In the genomic region with DNA sequence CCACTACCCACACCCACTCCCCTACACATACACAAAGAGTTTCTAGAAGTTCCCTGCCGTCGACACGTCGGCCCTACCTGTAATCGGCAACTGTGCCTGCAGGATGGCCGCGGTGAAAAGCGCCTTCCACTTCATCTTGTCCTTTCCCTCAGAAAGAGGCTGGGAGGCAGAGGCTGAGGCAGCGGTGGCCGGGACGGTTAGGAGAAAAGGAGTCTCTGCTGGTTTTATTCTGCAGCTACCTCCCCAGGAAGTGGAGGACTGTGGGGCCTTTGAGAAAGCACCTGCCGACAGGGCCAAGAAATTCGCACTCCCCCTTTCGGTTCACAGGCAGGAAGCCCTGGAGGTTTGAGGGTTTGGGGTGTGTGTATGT, we compare ENCODE assay signal across 9 cellular contexts. TPM values are rescaled to one million over a fixed set of nuclear protein-coding genes. Genes with fewer than 3 reads are reported as not detected.
DNase-seq lines count a peak whose midpoint lies in the region; ATAC-seq and TF ChIP-seq lines count a peak whose summit lies in the region.
"Had no signal": no experiment of that assay in that cellular context is flagged by ENCODE, and none has a peak within 500 bp of the region (broad histone marks: within the 10 kb centered on the region; RNA-seq: fewer than 3 reads in every experiment).

A gene (minus strand): TSS at position 199 of the 370 bp plus-strand sequence. CDS start 64 bp downstream, at position 135.

- no peaks in the 10 kb centered on the region for H3K27me3 Mint-ChIP-seq in CD4-positive, alpha-beta memory T cell
- H3K27me3 Mint-ChIP-seq in endodermal cell (ENCODE audit: insufficient read depth): no peaks in the 10 kb centered on the region

- H3K9me3 Mint-ChIP-seq in CD4-positive, alpha-beta memory T cell: no peaks in the 10 kb centered on the region
- H3K9me3 Mint-ChIP-seq in activated naive CD4-positive, alpha-beta T cell treated with anti-CD3 and anti-CD28 coated beads, Interleukin-2, amount 50 U/mL, for 72 hours: no peaks in the 10 kb centered on the region
- H3K9me3 Mint-ChIP-seq in endodermal cell: peaks cover under 1% of the 10 kb centered on the region

- no peaks in the 10 kb centered on the region for H3K36me3 ChIP-seq in CD4-positive, alpha-beta memory T cell (ENCODE audit: insufficient read depth, low read length)
- no peaks in the 10 kb centered on the region for H3K36me3 ChIP-seq in endodermal cell (ENCODE audit: control insufficient read depth, insufficient read depth, low read length)

- peak within 1 kb of the TSS; percentile 97 to 100 (median 99) for H3K27ac Mint-ChIP-seq in CD4-positive, alpha-beta memory T cell
- peak within 1 kb of the TSS; percentile 99 for H3K27ac Mint-ChIP-seq in activated naive CD4-positive, alpha-beta T cell treated with anti-CD3 and anti-CD28 coated beads, Interleukin-2, amount 50 U/mL, for 72 hours
- no peak within 1 kb of the TSS for H3K27ac Mint-ChIP-seq in endodermal cell

- WGBS in endodermal cell (ENCODE audit: insufficient coverage in 1 of 2, insufficient read length in 1 of 2), 2 experiments: 91 to 100% methylated on average over 1 to 14 of the region's 14 CpGs

- peaks cover 44% of the 10 kb centered on the region for H3K4me1 ChIP-seq in CD4-positive, alpha-beta memory T cell (ENCODE audit: insufficient read depth, low read length)
- no peaks in the 10 kb centered on the region for H3K4me1 ChIP-seq in endodermal cell (ENCODE audit: control insufficient read depth, insufficient read depth, low read length)

- no peaks in the 10 kb centered on the region for H3K9me3 ChIP-seq in CD4-positive, alpha-beta memory T cell (ENCODE audit: control insufficient read depth in 1 of 2, low read length in 2 of 2)
- no peaks in the 10 kb centered on the region for H3K9me3 ChIP-seq in endodermal cell (ENCODE audit: control insufficient read depth, low read length)

- peak within 1 kb of the TSS; percentile 94 for H3K27ac ChIP-seq in CD4-positive, alpha-beta memory T cell (ENCODE audit: low read depth, low read length)
- no peak within 1 kb of the TSS for H3K27ac ChIP-seq in endodermal cell (ENCODE audit: low read depth, low read length)

- peak within 1 kb of the TSS; percentile 95 to 100 (median 99) for H3K4me3 Mint-ChIP-seq in CD4-positive, alpha-beta memory T cell
- no peak within 1 kb of the TSS for H3K4me3 Mint-ChIP-seq in endodermal cell

- POLR2A ChIA-PET in CD4-positive, alpha-beta memory T cell (lab: Charles Lee; ENCODE audit: partially characterized antibody): interaction anchor here (0.7 to 7.2 kb wide), 26 partner anchors 8 to 427 kb away, joined by 3 to 236 read pairs (median 8); a partner anchor contains a TSS

- H3K4me1 Mint-ChIP-seq in CD4-positive, alpha-beta memory T cell: peaks cover 20 to 64% (median 35%) of the 10 kb centered on the region in 4 donors
- no peaks in the 10 kb centered on the region for H3K4me1 Mint-ChIP-seq in endodermal cell

- H3K27me3 ChIP-seq in CD4-positive, alpha-beta memory T cell (ENCODE audit: insufficient read depth, low read length): no peaks in the 10 kb centered on the region
- no peaks in the 10 kb centered on the region for H3K27me3 ChIP-seq in endodermal cell (ENCODE audit: control insufficient read depth, insufficient read depth, low read length, poor library complexity, severe bottlenecking)

- CTCF ChIA-PET in CD4-positive, alpha-beta memory T cell (lab: Charles Lee; ENCODE audit: partially characterized antibody): interaction anchor here (0.7 to 8.3 kb wide), 30 partner anchors 10 to 451 kb away, joined by 3 to 146 read pairs (median 8); a partner anchor contains a TSS

- ATAC-seq in activated naive CD4-positive, alpha-beta T cell treated with anti-CD3 and anti-CD28 coated beads, Interleukin-2, amount 50 U/mL, for 72 hours: peak in 1 of 2 donors; percentile 28
- ATAC-seq in HG02938 (IDR thresholded peaks at IDR 0.05; ENCODE audit: unreplicated experiment): no peak

- TF ChIP-seq CTCF in endodermal cell (conservative IDR thresholded peaks at IDR 0.05): no peak

- intact Hi-C loops in CD4-positive, alpha-beta memory T cell (cut with micrococcal nuclease): loop anchor here (1.0 to 5.0 kb wide), 7 partner anchors 10 to 116 kb away; a partner anchor contains a TSS

- H3K9ac ChIP-seq in endodermal cell (ENCODE audit: extremely low read depth, low read length, poor library complexity, severe bottlenecking): no peak within 1 kb of the TSS

- DNase-seq in CD4-positive, alpha-beta memory T cell: peak; percentile 79 to 88 (median 82)
- peak; percentile 51 to 58 for DNase-seq in activated CD4-positive, alpha-beta T cell treated with anti-CD3 and anti-CD28 coated beads for 24 hours (ENCODE audit: low read depth in 2 of 2)
- peak; percentile 59 to 75 for DNase-seq in activated naive CD4-positive, alpha-beta T cell treated with anti-CD3 and anti-CD28 coated beads, Interleukin-2, amount 50 U/mL, for 72 hours (ENCODE audit: low spot score in 2 of 2)
- peak; percentile 42 to 56 for DNase-seq in stimulated activated CD4-positive, alpha-beta T cell treated with anti-CD3 and anti-CD28 coated beads, Interleukin-1b, Interleukin-23, amount 100 ng/mL, for 4 hours (ENCODE audit: low read depth in 2 of 2)
- DNase-seq in SHP77 (lab: John Stamatoyannopoulos, UW) (no peak), endodermal cell (no peak), GOT3 (lab: John Stamatoyannopoulos, UW) (no peak)
- DNase-seq: anterior cingulate cortex had no signal

- peak within 1 kb of the TSS; percentile 82 to 83 for H3K4me3 ChIP-seq in CD4-positive, alpha-beta memory T cell (ENCODE audit: low read length in 2 of 2)
- no peak within 1 kb of the TSS for H3K4me3 ChIP-seq in endodermal cell (ENCODE audit: low read length)

- peaks cover 28 to 49% of the 10 kb centered on the region in 2 donors for H3K36me3 Mint-ChIP-seq in CD4-positive, alpha-beta memory T cell
- H3K36me3 Mint-ChIP-seq in activated naive CD4-positive, alpha-beta T cell treated with anti-CD3 and anti-CD28 coated beads, Interleukin-2, amount 50 U/mL, for 72 hours: peaks cover 43 to 45% of the 10 kb centered on the region in 2 donors
- H3K36me3 Mint-ChIP-seq in endodermal cell (ENCODE audit: low read depth): no peaks in the 10 kb centered on the region

RNA-seq across cellular contexts. Expression of the gene that starts here (rescaled TPM):
- total RNA-seq in CD4-positive, alpha-beta memory T cell: 100 to 1,000 TPM; 340 to 341 TPM
- 100 to 1,000 TPM; 260 to 404 TPM for polyA plus RNA-seq in CD4-positive, alpha-beta memory T cell
- 100 to 1,000 TPM; 118 to 158 TPM for total RNA-seq in activated naive CD4-positive, alpha-beta T cell treated with anti-CD3 and anti-CD28 coated beads, Interleukin-2, amount 50 U/mL, for 72 hours
- total RNA-seq in endodermal cell: under 1 TPM; 0.46 to 0.55 TPM
- 0.36 TPM for polyA plus RNA-seq in endodermal cell (2013, experiment 1 of 2)
- 0.50 TPM for polyA plus RNA-seq in endodermal cell (2013, experiment 2 of 2)

Comparison
In these comparisons a context has a peak if more than half of its experiments do, and no peak if none do; other contexts are left out.
1. RNA of the gene that starts here (total RNA-seq): 340 to 341 TPM in CD4-positive, alpha-beta memory T cell and 118 to 158 TPM in activated naive CD4-positive, alpha-beta T cell treated with anti-CD3 and anti-CD28 coated beads, Interleukin-2, amount 50 U/mL, for 72 hours; 0.46 to 0.55 TPM in endodermal cell; every median in the first group is over 10 times any median in the second.
2. DNase-seq: peak in CD4-positive, alpha-beta memory T cell (5 of 5), activated CD4-positive, alpha-beta T cell treated with anti-CD3 and anti-CD28 coated beads for 24 hours (2 of 2), activated naive CD4-positive, alpha-beta T cell treated with anti-CD3 and anti-CD28 coated beads, Interleukin-2, amount 50 U/mL, for 72 hours (2 of 2) and stimulated activated CD4-positive, alpha-beta T cell treated with anti-CD3 and anti-CD28 coated beads, Interleukin-1b, Interleukin-23, amount 100 ng/mL, for 4 hours (2 of 2); none in SHP77 (0 of 2), endodermal cell (single experiment) and GOT3 (single experiment).